ENCODE assay signal across 1 cellular context in the genomic region with DNA sequence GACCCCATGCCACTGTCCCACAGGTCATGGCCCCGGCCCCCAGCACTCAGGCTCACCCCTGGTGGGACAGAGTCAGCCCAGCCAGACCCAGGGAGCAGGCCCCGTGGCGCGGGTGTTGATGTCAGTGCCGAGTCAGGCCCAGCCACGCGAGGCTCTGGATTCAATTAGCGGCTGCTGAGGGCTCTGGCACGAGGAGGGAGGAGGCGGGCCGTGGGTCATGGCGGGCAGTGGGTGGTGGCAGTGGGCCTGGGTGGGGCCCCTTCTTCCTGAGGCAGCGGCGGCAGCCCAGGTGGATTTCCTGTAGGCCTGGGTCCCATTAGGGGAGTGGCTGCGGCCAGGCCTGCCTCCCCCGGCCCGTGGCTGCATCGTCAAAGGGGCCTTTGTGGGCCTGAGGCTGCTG.
TF ChIP-seq lines count a peak whose summit lies in the region.

No MANE protein-coding gene starts in this region.

TF ChIP-seq in IMR-90, 13 proteins besides CTCF, POLR2A, EP300 and RAD21 (continued from another document):
- TF ChIP-seq MXI1 (IDR thresholded peaks at IDR 0.05; ENCODE audit: borderline replicate concordance, low read depth, low read length) (no peak), FOS (IDR thresholded peaks at IDR 0.05; ENCODE audit: low read depth, low read length) (no peak), USF2 (IDR thresholded peaks at IDR 0.05; ENCODE audit: low read depth, low read length) (no peak)
